In the genomic region with DNA sequence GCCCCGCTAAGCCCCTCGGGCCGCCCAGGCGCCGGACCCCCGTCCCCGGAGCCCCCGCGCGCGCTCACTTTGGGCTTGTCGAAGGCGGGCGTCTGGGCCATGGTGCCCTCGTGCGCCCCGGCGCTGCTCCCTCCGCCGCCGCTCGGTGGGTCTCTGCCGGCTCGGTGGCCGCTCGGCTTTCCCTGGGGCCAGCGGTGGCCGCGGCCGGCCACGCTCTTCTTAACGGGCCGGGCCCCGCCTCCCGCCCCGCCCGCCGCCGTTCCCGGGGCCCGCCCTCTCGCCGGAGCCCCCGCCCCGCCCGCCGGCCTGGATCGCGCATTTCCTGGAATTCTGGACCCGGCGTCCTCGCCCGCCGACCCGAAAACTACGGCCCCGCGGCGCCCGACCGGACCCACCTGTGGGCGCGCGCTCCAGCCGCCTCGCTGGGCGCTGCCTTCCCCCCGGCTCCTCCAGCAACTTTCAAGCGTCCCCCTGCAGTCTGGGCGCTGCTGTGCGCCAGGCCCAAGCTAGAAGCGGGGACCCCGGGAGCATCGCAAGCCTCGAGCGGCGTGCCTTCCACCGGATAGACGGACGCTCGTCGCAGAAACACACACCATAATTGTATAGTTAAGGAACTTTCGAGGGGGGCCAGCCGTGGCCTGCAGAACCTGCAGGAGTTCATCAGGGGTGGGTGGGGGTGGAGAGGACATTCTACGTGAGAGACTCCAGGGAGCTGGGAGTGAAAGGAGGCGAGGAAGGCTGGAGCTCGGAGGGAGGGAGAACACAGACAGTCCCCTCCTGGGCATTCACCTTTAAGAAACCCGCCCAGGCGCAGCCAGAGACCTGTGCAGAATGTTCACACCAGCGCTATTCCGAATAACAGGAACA, we compare ENCODE assay signal across 7 cellular contexts. TPM values are rescaled to one million over a fixed set of nuclear protein-coding genes. Genes with fewer than 3 reads are reported as not detected.
DNase-seq lines count a peak whose midpoint lies in the region; FAIRE-seq and TF ChIP-seq lines count a peak whose summit lies in the region.

A gene (minus strand): TSS at position 193 of the 867 bp plus-strand sequence. CDS start 92 bp downstream, at position 101.

- H3K27me3 Mint-ChIP-seq in T-helper 2 cell treated with Interferon-gamma antibody and Interleukin-4, amounts not matched to agents 5 μg/mL and 100 μg/mL, for 36 hours (ENCODE audit: low read depth), result peaks cover 2% of the 10 kb centered on the region

- no peak for TF ChIP-seq CTCF in GM13977 (IDR thresholded peaks at IDR 0.05; ENCODE audit: extremely low read depth, insufficient read depth, missing control alignments)

- 0 to 1% (median 1%) methylated on average over 61 to 91 of the region's 91 CpGs for WGBS in small intestine, 3 donors

- DNase-seq in GM13977 (ENCODE audit: low spot score), result peak; percentile 56
- DNase-seq in T-helper 2 cell treated with Interferon-gamma antibody and Interleukin-4, amounts not matched to agents 5 μg/mL and 100 μg/mL, for 36 hours (ENCODE audit: low spot score), result peak; percentile 49
- peak in 30 of 61 donors; percentile 11 to 59 (median 38) for DNase-seq in caudate nucleus (lab: John Stamatoyannopoulos, UW)
- DNase-seq in islet precursor cell, result peak; percentile 79
- peak; percentile 76 for DNase-seq in small intestine
- DNase-seq in NCI-H1436 (lab: John Stamatoyannopoulos, UW), result no peak

- H3K36me3 ChIP-seq in KOPT-K1 (ENCODE audit: insufficient read depth, low read length), result peaks cover 50% of the 10 kb centered on the region
- no peaks in the 10 kb centered on the region for H3K36me3 ChIP-seq in small intestine (ENCODE audit: control insufficient read depth in 2 of 2, insufficient read depth in 2 of 2, low read length in 2 of 2)

- FAIRE-seq in small intestine (lab: Jason Lieb, UNC), result no peak

- in situ Hi-C loops in GM13977 (cut with MboI; ENCODE audit: low pct_unique_long_range_greater_than_20kb, low sequenced_read_pairs, unreplicated experiment), result no loop called here

- no peaks in the 10 kb centered on the region for H3K4me1 ChIP-seq in small intestine (ENCODE audit: control insufficient read depth in 2 of 2, insufficient read depth in 1 of 2, low read depth in 1 of 2, low read length in 1 of 2)

- no peaks in the 10 kb centered on the region for H3K9me3 ChIP-seq in KOPT-K1 (ENCODE audit: insufficient read depth, low read length, poor library complexity, severe bottlenecking)
- no peaks in the 10 kb centered on the region for H3K9me3 ChIP-seq in small intestine (ENCODE audit: control insufficient read depth, low read depth)

- H3K4me1 Mint-ChIP-seq in T-helper 2 cell treated with Interferon-gamma antibody and Interleukin-4, amounts not matched to agents 5 μg/mL and 100 μg/mL, for 36 hours (ENCODE audit: low read depth), result peaks cover 42% of the 10 kb centered on the region

- H3K4me3 Mint-ChIP-seq in T-helper 2 cell treated with Interferon-gamma antibody and Interleukin-4, amounts not matched to agents 5 μg/mL and 100 μg/mL, for 36 hours, result peak within 1 kb of the TSS; percentile 95

- peak within 1 kb of the TSS; percentile 42 to 91 for H3K4me3 ChIP-seq in small intestine (ENCODE audit: low read depth in 1 of 2, low read length in 2 of 2)

- no peaks in the 10 kb centered on the region for H3K27me3 ChIP-seq in small intestine (ENCODE audit: control insufficient read depth in 2 of 2, insufficient read depth in 2 of 2, low read length in 2 of 2)

- H3K36me3 Mint-ChIP-seq in T-helper 2 cell treated with Interferon-gamma antibody and Interleukin-4, amounts not matched to agents 5 μg/mL and 100 μg/mL, for 36 hours (ENCODE audit: low read depth), result peaks cover 28% of the 10 kb centered on the region

- H3K9me3 Mint-ChIP-seq in T-helper 2 cell treated with Interferon-gamma antibody and Interleukin-4, amounts not matched to agents 5 μg/mL and 100 μg/mL, for 36 hours, result no peaks in the 10 kb centered on the region

- H3K27ac Mint-ChIP-seq in T-helper 2 cell treated with Interferon-gamma antibody and Interleukin-4, amounts not matched to agents 5 μg/mL and 100 μg/mL, for 36 hours, result peak within 1 kb of the TSS; percentile 94

- H3K27ac ChIP-seq in KOPT-K1 (ENCODE audit: low read depth, low read length, poor library complexity, severe bottlenecking) (peak within 1 kb of the TSS; percentile 95), caudate nucleus (ENCODE audit: low read depth, low read length) (peak within 1 kb of the TSS; percentile 41), small intestine (ENCODE audit: low read depth in 1 of 2, low read length in 1 of 2) (peak within 1 kb of the TSS; percentile 76 to 91)

RNA-seq across cellular contexts. Expression of the gene that starts here (rescaled TPM):
- polyA plus RNA-seq in small intestine, result 100 to 1,000 TPM in 2 of 3 donors, 10 to 100 TPM in 1; 79.6 to 135 (median 123) TPM

Comparison
In these comparisons a context has a peak if more than half of its experiments do, and no peak if none do; other contexts are left out.
1. H3K27ac ChIP-seq: peak in every context shown above with its lines; median percentile 95 in KOPT-K1; 84 in small intestine; 41 in caudate nucleus.